9 cellular contexts compared by ENCODE assay signal in genomic region chr16:16222850-16223661, GRCh38. TPM values are rescaled to one million over a fixed set of nuclear protein-coding genes. Genes with fewer than 3 reads are reported as not detected.
DNase-seq lines count a peak whose midpoint lies in the region; ATAC-seq, FAIRE-seq and TF ChIP-seq lines count a peak whose summit lies in the region.
"Not testable (repeated sequence)": the region's sequence is repeated elsewhere in the genome, so short reads cannot be mapped to it uniquely, and the experiment has no call there.
"Had no signal": no experiment of that assay in that cellular context is flagged by ENCODE, and none has a peak within 500 bp of the region (broad histone marks: within the 10 kb centered on the region; RNA-seq: fewer than 3 reads in every experiment).

ABCC6 (minus strand) TSS chr16:16223494; CDS start chr16:16223434, 60 bp downstream.

- H3K9me3 Mint-ChIP-seq in HFFc6; WTC11; chondrocyte (ENCODE audit: low read depth); glutamatergic neuron (ENCODE audit: unreplicated experiment); stimulated activated memory B cell treated with anti-CD40 and anti-IgM and Interleukin-4, amounts not matched to agents 10 μg/mL and 1 μg/mL and 100 μg/mL, for 72 hours: not testable (repeated sequence)

- POLR2A ChIA-PET in A549 (lab: Yijun Ruan, JAX); WTC11 (lab: Charles Lee); HepG2 (lab: Yijun Ruan, JAX): not testable (repeated sequence)

- intact Hi-C loops in HepG2 (cut with micrococcal nuclease; ENCODE audit: unreplicated experiment), result not testable (repeated sequence)

- not testable (repeated sequence) for H3K4me1 Mint-ChIP-seq in HFFc6 (ENCODE audit: low read depth); WTC11; chondrocyte (ENCODE audit: low read depth); glutamatergic neuron (ENCODE audit: low read depth, unreplicated experiment); stimulated activated memory B cell treated with anti-CD40 and anti-IgM and Interleukin-4, amounts not matched to agents 10 μg/mL and 1 μg/mL and 100 μg/mL, for 72 hours

- H2BK15ac ChIP-seq in neuronal stem cell (ENCODE audit: low read length), result not testable (repeated sequence)

- H3K4me3 Mint-ChIP-seq in HFFc6 (peak within 1 kb of the TSS; percentile 36; the same call in 1 of the 2 replicates), WTC11 (peak within 1 kb of the TSS; percentile 73), chondrocyte (ENCODE audit: unreplicated experiment) (peak within 1 kb of the TSS; percentile 28), glutamatergic neuron (ENCODE audit: unreplicated experiment) (peak within 1 kb of the TSS; percentile 59)
- not testable (repeated sequence) for H3K4me3 Mint-ChIP-seq in stimulated activated memory B cell treated with anti-CD40 and anti-IgM and Interleukin-4, amounts not matched to agents 10 μg/mL and 1 μg/mL and 100 μg/mL, for 72 hours

- TF ChIP-seq EP300 in A549 (IDR thresholded peaks at IDR 0.05); HepG2 (IDR thresholded peaks at IDR 0.05; ENCODE audit: low read depth in 2 of 2, low read length in 2 of 2); HepG2 (CRISPR knock-in tag; IDR thresholded peaks at IDR 0.05; ENCODE audit: borderline replicate concordance): not testable (repeated sequence)

- not testable (repeated sequence) for H4K91ac ChIP-seq in neuronal stem cell (ENCODE audit: low read depth, low read length, poor library complexity)

- H4K20me1 ChIP-seq in HepG2 (ENCODE audit: insufficient read depth, low read length), result not testable (repeated sequence)

- H2AFZ ChIP-seq in HepG2 (ENCODE audit: low read length), result not testable (repeated sequence)
- peak within 1 kb of the TSS; percentile 35 for H2AFZ ChIP-seq in neuronal stem cell (ENCODE audit: low read length)

- H3K27ac Mint-ChIP-seq in HFFc6; WTC11; chondrocyte (ENCODE audit: unreplicated experiment); glutamatergic neuron (ENCODE audit: unreplicated experiment); stimulated activated memory B cell treated with anti-CD40 and anti-IgM and Interleukin-4, amounts not matched to agents 10 μg/mL and 1 μg/mL and 100 μg/mL, for 72 hours: not testable (repeated sequence)

- not testable (repeated sequence) for H3K4me1 ChIP-seq in A549; HepG2 (ENCODE audit: insufficient read depth, low read length); neuronal stem cell (ENCODE audit: control insufficient read depth in 2 of 2, insufficient read depth in 1 of 2, low read depth in 1 of 2, low read length in 2 of 2)

- not testable (repeated sequence) for TF ChIP-seq CTCF in A549 (IDR thresholded peaks at IDR 0.05); HFFc6 (IDR thresholded peaks at IDR 0.05); WTC11 (IDR thresholded peaks at IDR 0.05); chondrocyte (IDR thresholded peaks at IDR 0.05); glutamatergic neuron (IDR thresholded peaks at IDR 0.05; ENCODE audit: partially characterized antibody, unreplicated experiment); HepG2 (CRISPR knock-in tag; IDR thresholded peaks at IDR 0.05)

- not testable (repeated sequence) for H3K36me3 Mint-ChIP-seq in HFFc6 (ENCODE audit: low read depth); WTC11; chondrocyte (ENCODE audit: low read depth); glutamatergic neuron (ENCODE audit: unreplicated experiment); stimulated activated memory B cell treated with anti-CD40 and anti-IgM and Interleukin-4, amounts not matched to agents 10 μg/mL and 1 μg/mL and 100 μg/mL, for 72 hours

- H2AK5ac ChIP-seq in neuronal stem cell (ENCODE audit: low read depth, low read length), result not testable (repeated sequence)

- H3K9ac ChIP-seq in HepG2 (ENCODE audit: insufficient read depth, low read depth, low read length), result peak within 1 kb of the TSS; percentile 70
- H3K9ac ChIP-seq in neuronal stem cell (ENCODE audit: low read depth, low read length, poor library complexity), result not testable (repeated sequence)

- not testable (repeated sequence) for H3K27me3 Mint-ChIP-seq in HFFc6 (ENCODE audit: insufficient read depth); WTC11 (ENCODE audit: low read depth); chondrocyte (ENCODE audit: low read depth); glutamatergic neuron (ENCODE audit: unreplicated experiment); stimulated activated memory B cell treated with anti-CD40 and anti-IgM and Interleukin-4, amounts not matched to agents 10 μg/mL and 1 μg/mL and 100 μg/mL, for 72 hours

- H3K4me3 ChIP-seq in A549, result peak within 1 kb of the TSS; percentile 26; the same call in 1 of the 3 replicates
- H3K4me3 ChIP-seq in HepG2 (replicated peaks in 1 of 3; ENCODE audit: insufficient read depth in 1 of 3, low read depth in 2 of 3, low read length in 3 of 3), result peak within 1 kb of the TSS; percentile 68 to 70 (median 68)
- H3K4me3 ChIP-seq in neuronal stem cell (ENCODE audit: low read length in 2 of 2), result not testable (repeated sequence)

- not testable (repeated sequence) for H4K8ac ChIP-seq in neuronal stem cell (ENCODE audit: low read depth, low read length)

- FAIRE-seq in A549 (lab: Jason Lieb, UNC); HepG2 (lab: Jason Lieb, UNC): not testable (repeated sequence)

- not testable (repeated sequence) for H3K27me3 ChIP-seq in HepG2 (ENCODE audit: control insufficient read depth in 1 of 2, insufficient read depth in 2 of 2, low read length in 2 of 2); neuronal stem cell (ENCODE audit: control insufficient read depth in 3 of 3, insufficient read depth in 3 of 3, low read depth in 1 of 3, low read length in 3 of 3)

- not testable (repeated sequence) for H3K79me2 ChIP-seq in HepG2 (ENCODE audit: insufficient read depth, low read length)

- H3K4ac ChIP-seq in neuronal stem cell (ENCODE audit: low read length), result not testable (repeated sequence)

- TSS peak; percentile 65 for BruUV-seq in HepG2 (replicated peaks; lab: Mats Ljungman, UMichigan)

- not testable (repeated sequence) for H2BK12ac ChIP-seq in neuronal stem cell (ENCODE audit: low read length)

- not testable (repeated sequence) for H3K23ac ChIP-seq in neuronal stem cell (ENCODE audit: low read depth, low read length, poor library complexity)

- H3K79me1 ChIP-seq in neuronal stem cell (ENCODE audit: low read depth, low read length), result not testable (repeated sequence)

- not testable (repeated sequence) for H3K14ac ChIP-seq in neuronal stem cell (ENCODE audit: low read length)

- CTCF ChIA-PET in A549 (lab: Yijun Ruan, JAX); WTC11 (lab: Charles Lee); HepG2 (lab: Yijun Ruan, JAX; ENCODE audit: low intra/inter-chr PET ratio, low total read pairs): not testable (repeated sequence)

- DNase-seq in A549 (ENCODE audit: low read depth in 1 of 2, low spot score in 1 of 2); HFFc6; WTC11 (ENCODE audit: low spot score); chondrocyte (ENCODE audit: low spot score); glutamatergic neuron; HepG2 (ENCODE audit: low spot score); neuronal stem cell (ENCODE audit: low spot score): not testable (repeated sequence)

- H2BK120ac ChIP-seq in neuronal stem cell (ENCODE audit: low read depth, low read length), result not testable (repeated sequence)

- H3K27ac ChIP-seq in A549, result peak within 1 kb of the TSS in 1 of 2 experiments; percentile 69; a peak in 2 of 6 replicates
- peak within 1 kb of the TSS; percentile 80 for H3K27ac ChIP-seq in HepG2 (ENCODE audit: extremely low read length, insufficient read depth, low read length)
- H3K27ac ChIP-seq in neuronal stem cell (replicated peaks; ENCODE audit: low read length), result not testable (repeated sequence)

- WGBS in A549 (ENCODE audit: missing lambda C conversion rate), result 27% methylated on average over 5 of the region's 38 CpGs
- WGBS in HepG2 (ENCODE audit: low lambda C conversion rate), result 1% methylated on average over 19 of the region's 38 CpGs
- no CpG with 5 or more reads among the region's 38 CpGs for WGBS in neuronal stem cell (ENCODE audit: extremely low coverage in 2 of 2, insufficient read length in 2 of 2, insufficient replicate concordance in 1 of 2), 2 donors

- not testable (repeated sequence) for H3K18ac ChIP-seq in neuronal stem cell (ENCODE audit: low read length)

- not testable (repeated sequence) for H3K36me3 ChIP-seq in HepG2 (replicated peaks in 1 of 2; ENCODE audit: control insufficient read depth in 1 of 2, insufficient read depth in 2 of 2, low read length in 2 of 2); neuronal stem cell (replicated peaks in 1 of 2; ENCODE audit: control insufficient read depth in 2 of 2, insufficient read depth in 2 of 2, low read length in 2 of 2)

- not testable (repeated sequence) for TF ChIP-seq RAD21 in A549 (conservative IDR thresholded peaks at IDR 0.05 in 1 of 2, IDR thresholded peaks at IDR 0.05 in 1 of 2); HepG2 (CRISPR knock-in tag; IDR thresholded peaks at IDR 0.05)

- ATAC-seq in A549 (peak; percentile 92 to 96), WTC11 (peak; percentile 96), HepG2 (peak; percentile 99)
- peak; percentile 46 for ATAC-seq in stimulated activated memory B cell treated with anti-CD40 and anti-IgM and Interleukin-4, amounts not matched to agents 10 μg/mL and 1 μg/mL and 100 μg/mL, for 72 hours

- TF ChIP-seq POLR2A in A549 (IDR thresholded peaks at IDR 0.05; ENCODE audit: low read length); HepG2 (IDR thresholded peaks at IDR 0.05; ENCODE audit: insufficient read depth in 1 of 2, low read depth in 2 of 2, low read length in 2 of 2): not testable (repeated sequence)

- in situ Hi-C loops in HepG2 (cut with HindIII; ENCODE audit: extremely low pct_ligation_motif_present, low pct_unique_long_range_greater_than_20kb), result not testable (repeated sequence)

- peak within 1 kb of the TSS; percentile 51 for H3K4me2 ChIP-seq in A549
- peak within 1 kb of the TSS; percentile 60 for H3K4me2 ChIP-seq in HepG2 (ENCODE audit: low read depth, low read length)
- not testable (repeated sequence) for H3K4me2 ChIP-seq in neuronal stem cell (ENCODE audit: insufficient read depth, low read length, poor library complexity, severe bottlenecking)

- H3K9me3 ChIP-seq in A549; HepG2 (ENCODE audit: low read length); neuronal stem cell (replicated peaks in 1 of 2; ENCODE audit: control insufficient read depth in 2 of 2, insufficient read depth in 1 of 2, low read depth in 1 of 2, low read length in 2 of 2): not testable (repeated sequence)

- H2BK5ac ChIP-seq in neuronal stem cell (ENCODE audit: low read length), result not testable (repeated sequence)

RNA-seq across cellular contexts. Expression of gene ABCC6, which starts in this region (rescaled TPM):
- 5.0 and 6.1 TPM in 2 replicates for polyA plus RNA-seq in A549 (2011; rRNA removed)
- polyA plus RNA-seq in A549 (2012; cell fraction: cytosol; rRNA removed), result 1.5 and 1.9 TPM in 2 replicates
- polyA plus RNA-seq in A549 (2012; cell fraction: nucleus; rRNA removed), result 3.0 TPM in 2 replicates
- polyA plus RNA-seq in A549 (2017; fragmentation: RNase III; extraction: RNeasy Plus Mini Kit Qiagen cat#74134 plus additional on column Dnase treatment), result 2.9 to 4.0 TPM (median 3.6 TPM) in 3 replicates
- 5.5 and 8.1 TPM in 2 replicates for polyA minus RNA-seq in A549 (2011; rRNA and poly(A)+ RNA removed)
- total RNA-seq in HFFc6 (2021; fragmentation: NEBNext Ultra II Directional; extraction: Animal tissue kit (Norgen Biotek cat#: 25700)), result under 1 TPM in 1 of 6 experiments, not detected in 5; 0.18 TPM
- total RNA-seq in WTC11 (2021), result 1.3 to 2.0 TPM (median 1.8 TPM) in 3 replicates
- 0.99 to 2.7 TPM (median 1.5 TPM) in 3 replicates for total RNA-seq in chondrocyte
- total RNA-seq in glutamatergic neuron (ENCODE audit: unreplicated experiment), result 2.7 TPM
- 69.0 and 105 TPM in 2 replicates for total RNA-seq in HepG2 (2016; rRNA removed; fragmentation: Illumina TruSeq; extraction: Trizol)
- total RNA-seq in HepG2 (2016; cell fraction: cytosol; rRNA removed; fragmentation: Illumina TruSeq; extraction: Trizol; ENCODE audit: low read depth), result 46.6 and 50.0 TPM in 2 replicates
- 66.2 and 111 TPM in 2 replicates for total RNA-seq in HepG2 (2016; cell fraction: insoluble cytoplasmic fraction; rRNA removed; fragmentation: Illumina TruSeq; extraction: Trizol)
- total RNA-seq in HepG2 (2016; cell fraction: membrane; rRNA removed; fragmentation: Illumina TruSeq; extraction: Trizol), result 72.4 and 74.0 TPM in 2 replicates
- total RNA-seq in HepG2 (2016; cell fraction: nucleus; rRNA removed; fragmentation: Illumina TruSeq; extraction: Trizol), result 130 and 145 TPM in 2 replicates
- polyA plus RNA-seq in HepG2 (2011; rRNA removed), result 82.4 and 93.6 TPM in 2 replicates
- polyA plus RNA-seq in HepG2 (2011; cell fraction: cytosol; rRNA removed), result 54.2 and 60.1 TPM in 2 replicates
- 278 and 296 TPM in 2 replicates for polyA plus RNA-seq in HepG2 (2011; cell fraction: nucleus; rRNA removed)
- 40.5 and 55.8 TPM in 2 replicates for polyA plus RNA-seq in HepG2 (2012)
- polyA plus RNA-seq in HepG2 (2016; cell fraction: cytosol; fragmentation: Illumina TruSeq; extraction: Trizol; ENCODE audit: low read depth), result 42.5 and 47.9 TPM in 2 replicates
- polyA plus RNA-seq in HepG2 (2016; cell fraction: insoluble cytoplasmic fraction; fragmentation: Illumina TruSeq; extraction: Trizol; ENCODE audit: low read depth), result 81.9 and 89.8 TPM in 2 replicates
- 76.1 and 80.8 TPM in 2 replicates for polyA plus RNA-seq in HepG2 (2016; cell fraction: membrane; fragmentation: Illumina TruSeq; extraction: Trizol; ENCODE audit: low read depth)
- 234 and 237 TPM in 2 replicates for polyA plus RNA-seq in HepG2 (2016; cell fraction: nucleus; fragmentation: Illumina TruSeq; extraction: Trizol; ENCODE audit: insufficient read depth, low read depth)
- polyA minus RNA-seq in HepG2 (2011; rRNA and poly(A)+ RNA removed; ENCODE audit: low replicate concordance), result 3.8 and 144 TPM in 2 replicates
- polyA minus RNA-seq in HepG2 (2011; cell fraction: cytosol; rRNA and poly(A)+ RNA removed), result 22.9 and 30.3 TPM in 2 replicates
- 184 and 244 TPM in 2 replicates for polyA minus RNA-seq in HepG2 (2011; cell fraction: nucleus; rRNA and poly(A)+ RNA removed)
- polyA plus RNA-seq in neuronal stem cell (2013, experiment 1 of 2), result 3.5 TPM
- 3.7 TPM for polyA plus RNA-seq in neuronal stem cell (2013, experiment 2 of 2)
- total RNA-seq: T-helper 2 cell treated with Interferon-gamma antibody and Interleukin-4, amounts not matched to agents 100 ng/mL and 5 ng/mL, for 36 hours had no signal

Comparison
In these comparisons a context has a peak if more than half of its experiments do, and no peak if none do; other contexts are left out.
1. RNA of gene ABCC6 (total RNA-seq): 46.6 to 145 TPM in HepG2; 2.7 TPM in glutamatergic neuron (single experiment), 0.99 to 2.7 TPM in chondrocyte, 1.3 to 2.0 TPM in WTC11 and 0.18 TPM in HFFc6; every median in the first group is over 10 times any median in the second.
2. RNA of gene ABCC6 (polyA plus RNA-seq): 40.5 to 296 TPM in HepG2; 1.5 to 6.1 TPM in A549; every median in the first group is over 4 times any median in the second.
3. ATAC-seq: peak in every context shown above with its lines; median percentile 99 in HepG2; 96 in WTC11; 94 in A549; 46 in stimulated activated memory B cell treated with anti-CD40 and anti-IgM and Interleukin-4, amounts not matched to agents 10 μg/mL and 1 μg/mL and 100 μg/mL, for 72 hours.